In the genomic region with DNA sequence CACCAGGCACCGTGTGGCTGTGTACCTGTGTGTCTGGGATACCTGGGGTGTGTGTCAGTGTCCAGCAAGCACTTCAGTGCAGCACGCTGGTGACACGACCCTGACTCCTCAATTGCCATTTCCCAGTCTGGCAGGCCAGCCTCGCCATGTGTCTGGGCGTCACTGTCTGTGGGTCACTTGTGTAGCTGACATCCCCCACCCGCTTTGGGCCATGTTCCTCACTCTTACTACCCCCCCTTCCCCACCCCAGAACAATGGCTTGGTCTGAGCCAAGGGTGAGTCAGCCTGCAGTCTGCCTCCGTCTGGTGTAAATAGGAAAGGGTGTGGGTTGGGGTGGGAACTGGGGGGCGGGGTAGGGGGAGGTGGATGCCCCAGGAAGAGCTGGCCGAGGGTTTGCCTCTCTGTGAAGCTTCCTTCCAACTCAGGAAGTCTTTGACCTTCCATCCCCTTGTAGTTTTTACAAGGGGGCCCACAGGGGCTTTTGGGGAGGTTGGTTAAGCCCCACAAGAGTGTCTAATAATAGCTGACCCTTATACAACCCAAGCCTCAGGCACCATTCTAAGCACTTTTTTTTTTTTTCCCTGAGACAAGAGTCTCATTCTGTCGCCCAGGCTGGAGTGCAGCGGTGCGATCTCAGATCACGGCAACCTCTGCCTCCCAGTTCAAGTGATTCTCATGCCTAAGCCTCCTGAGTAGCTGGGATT, we compare ENCODE assay signal across 1 cellular context.
TF ChIP-seq lines count a peak whose summit lies in the region.

No MANE protein-coding gene starts in this region.

TF ChIP-seq in HepG2, 621 proteins besides CTCF, POLR2A, EP300 and RAD21:
- TF ChIP-seq ZNF768 (CRISPR knock-in tag; IDR thresholded peaks at IDR 0.05) (no peak), ZBTB1 (CRISPR knock-in tag; IDR thresholded peaks at IDR 0.05; ENCODE audit: borderline replicate concordance) (no peak), ZNF264 (CRISPR knock-in tag; IDR thresholded peaks at IDR 0.05) (no peak), PRMT3 (CRISPR knock-in tag; IDR thresholded peaks at IDR 0.05; ENCODE audit: borderline replicate concordance, low read depth) (no peak)
- TF ChIP-seq, protein P1, sequence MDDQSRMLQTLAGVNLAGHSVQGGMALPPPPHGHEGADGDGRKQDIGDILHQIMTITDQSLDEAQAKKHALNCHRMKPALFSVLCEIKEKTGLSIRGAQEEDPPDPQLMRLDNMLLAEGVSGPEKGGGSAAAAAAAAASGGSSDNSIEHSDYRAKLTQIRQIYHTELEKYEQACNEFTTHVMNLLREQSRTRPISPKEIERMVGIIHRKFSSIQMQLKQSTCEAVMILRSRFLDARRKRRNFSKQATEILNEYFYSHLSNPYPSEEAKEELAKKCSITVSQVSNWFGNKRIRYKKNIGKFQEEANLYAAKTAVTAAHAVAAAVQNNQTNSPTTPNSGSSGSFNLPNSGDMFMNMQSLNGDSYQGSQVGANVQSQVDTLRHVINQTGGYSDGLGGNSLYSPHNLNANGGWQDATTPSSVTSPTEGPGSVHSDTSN (CRISPR knock-in tag; IDR thresholded peaks at IDR 0.05; ENCODE audit: borderline replicate concordance) = no peak
